Comparison of ENCODE assay signal across 23 cellular contexts in the genomic region with DNA sequence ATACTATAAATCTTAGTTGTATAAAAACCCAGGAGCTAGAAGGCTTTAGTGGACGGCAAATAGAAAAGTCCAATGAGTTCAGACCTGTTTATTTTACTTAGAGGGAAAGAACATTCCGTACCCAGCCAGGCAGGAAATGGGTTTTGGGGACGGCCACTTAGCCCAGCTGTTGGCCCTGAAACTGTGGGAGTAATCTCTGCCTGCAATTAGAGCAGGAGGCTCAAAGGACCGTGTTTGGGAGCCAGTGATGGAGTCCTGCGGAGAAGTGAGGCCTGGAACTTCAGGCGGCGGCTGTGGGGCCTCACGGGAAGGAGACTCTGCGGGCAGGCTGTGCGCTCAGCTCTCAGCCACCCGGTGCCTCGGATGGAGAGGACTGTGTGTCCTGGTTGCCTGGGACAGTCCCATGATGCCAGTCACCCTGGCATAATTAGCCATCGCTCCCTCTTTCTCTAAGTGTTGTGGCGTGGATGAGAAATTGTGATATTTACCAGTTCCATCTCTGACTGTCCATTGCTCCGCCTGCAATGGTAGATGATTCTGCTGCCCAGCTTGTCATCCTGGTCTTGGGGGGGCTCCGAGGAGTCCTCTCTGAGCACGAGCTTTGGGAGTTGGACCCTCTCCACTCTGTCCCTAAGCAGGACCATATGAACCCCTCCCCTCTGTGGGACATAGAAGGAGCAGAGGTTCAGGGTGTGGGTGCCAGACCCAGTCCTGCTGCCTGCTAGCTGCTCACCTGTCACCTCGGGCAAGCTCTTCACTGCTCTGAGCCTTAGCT.
DNase-seq lines count a peak whose midpoint lies in the region; ATAC-seq, FAIRE-seq and TF ChIP-seq lines count a peak whose summit lies in the region.
"Had no signal": no experiment of that assay in that cellular context is flagged by ENCODE, and none has a peak within 500 bp of the region (broad histone marks: within the 10 kb centered on the region; RNA-seq: fewer than 3 reads in every experiment).

No MANE protein-coding gene starts in this region.

- CTCF ChIA-PET in OCI-LY7 (lab: Charles Lee; ENCODE audit: unreplicated experiment): no interaction called here

- FAIRE-seq in GM12891 (lab: Jason Lieb, UNC): no peak
- FAIRE-seq: K562, kidney, TTC549 had no signal

- TF ChIP-seq CTCF in CD14-positive monocyte (IDR thresholded peaks at IDR 0.05): no peak
- TF ChIP-seq CTCF in VCaP (conservative IDR thresholded peaks at IDR 0.05): no peak
- no peak for TF ChIP-seq CTCF in psoas muscle (IDR thresholded peaks at IDR 0.05)
- TF ChIP-seq CTCF in OCI-LY7 (conservative IDR thresholded peaks at IDR 0.05; ENCODE audit: low read length): no peak

- no peak for TF ChIP-seq POLR2A in GM12891 (IDR thresholded peaks at IDR 0.05; ENCODE audit: low read depth, low read length)

- no peaks in the 10 kb centered on the region for H4K20me1 ChIP-seq in OCI-LY7 (ENCODE audit: insufficient read depth, low read length)

- no peak overlapping the region for H3K4me3 ChIP-seq in psoas muscle
- H3K4me3 ChIP-seq in OCI-LY7 (ENCODE audit: low read depth, low read length, poor library complexity, severe bottlenecking): no peak overlapping the region
- H3K4me3 ChIP-seq: heart right ventricle, K562, skin epidermis had no signal

- no peak for ATAC-seq in psoas muscle
- ATAC-seq: activated T-cell treated with anti-CD3 and anti-CD28 coated beads, Interleukin-2, amount 50 U/mL, for 72 hours; CD8-positive, alpha-beta T cell; esophagus mucosa; K562; Panc1 had no signal

- intact Hi-C loops in CD14-positive monocyte (cut with micrococcal nuclease) (no loop called here), psoas muscle (cut with DNase I) (no loop called here), OCI-LY7 (cut with micrococcal nuclease; ENCODE audit: unreplicated experiment) (no loop called here)

- H3K4me1 ChIP-seq in psoas muscle (no peaks in the 10 kb centered on the region), OCI-LY7 (ENCODE audit: insufficient read depth, low read length, poor library complexity, severe bottlenecking) (no peaks in the 10 kb centered on the region)
- H3K4me1 ChIP-seq: heart right ventricle had no signal

- POLR2A ChIA-PET in OCI-LY7 (lab: Charles Lee): interaction anchor here (0.7 kb wide), 1 partner anchor 22 kb away, joined by 3 read pairs; no protein-coding TSS in a partner anchor

- H3K27me3 Mint-ChIP-seq in CD14-positive monocyte (ENCODE audit: low read depth in 3 of 3): peaks cover 2 to 6% (median 3%) of the 10 kb centered on the region in 3 donors
- H3K27me3 Mint-ChIP-seq: activated naive CD8-positive, alpha-beta T cell treated with anti-CD3 and anti-CD28 coated beads, Interleukin-2, amount 10 ng/mL, durations not matched to agents 7 days and 5 days had no signal

- no peak overlapping the region for H3K4me3 Mint-ChIP-seq in CD14-positive monocyte
- H3K4me3 Mint-ChIP-seq: activated naive CD8-positive, alpha-beta T cell treated with anti-CD3 and anti-CD28 coated beads, Interleukin-2, amount 10 ng/mL, durations not matched to agents 7 days and 5 days; activated T-cell treated with anti-CD3 and anti-CD28 coated beads, Interleukin-2, amount 50 U/mL, for 72 hours; CD8-positive, alpha-beta T cell; H9 had no signal

- 43 to 59% (median 53%) methylated on average over 18 of the region's 18 CpGs for WGBS in psoas muscle, 3 donors

- H3K4me2 ChIP-seq in OCI-LY7 (ENCODE audit: low read length): no peak overlapping the region

- H3K36me3 ChIP-seq in psoas muscle (ENCODE audit: insufficient read depth in 1 of 2, low read depth in 1 of 2) (no peaks in the 10 kb centered on the region), OCI-LY7 (ENCODE audit: insufficient read depth, low read length) (no peaks in the 10 kb centered on the region)
- H3K36me3 ChIP-seq: heart right ventricle, neutrophil had no signal

- DNase-seq in CD14-positive monocyte (ENCODE audit: low spot score): peak; percentile 27
- peak; percentile 80 for DNase-seq in left kidney (ENCODE audit: low read depth, low spot score)
- DNase-seq in smooth muscle cell of the brain vasculature (ENCODE audit: low read depth, low spot score): peak; percentile 51
- DNase-seq in psoas muscle: no peak
- DNase-seq in 8988T: no peak
- DNase-seq in OCI-LY7 (ENCODE audit: low spot score): no peak
- DNase-seq in GM12891 (ENCODE audit: insufficient read length, low spot score): no peak
- DNase-seq: activated naive CD8-positive, alpha-beta T cell treated with anti-CD3 and anti-CD28 coated beads, Interleukin-2, amount 10 ng/mL, durations not matched to agents 7 days and 5 days; activated T-cell treated with anti-CD3 and anti-CD28 coated beads, Interleukin-2, amount 50 U/mL, for 72 hours; heart right ventricle; kidney; NCI-H1105; NCI-H69; trophoblast cell had no signal

- peaks cover 0 to 2% (median 0%) of the 10 kb centered on the region in 7 donors for H3K9me3 Mint-ChIP-seq in CD14-positive monocyte
- H3K9me3 Mint-ChIP-seq: activated naive CD8-positive, alpha-beta T cell treated with anti-CD3 and anti-CD28 coated beads, Interleukin-2, amount 10 ng/mL, durations not matched to agents 7 days and 5 days; activated T-cell treated with anti-CD3 and anti-CD28 coated beads, Interleukin-2, amount 50 U/mL, for 72 hours; CD8-positive, alpha-beta T cell had no signal

- H3K9me2 ChIP-seq in OCI-LY7 (ENCODE audit: insufficient read depth, low read length): no peaks in the 10 kb centered on the region

- BruUV-seq in OCI-LY7 (replicated peaks; lab: Mats Ljungman, UMichigan): no TSS peak

- H3K4me1 Mint-ChIP-seq in CD14-positive monocyte: no peaks in the 10 kb centered on the region
- H3K4me1 Mint-ChIP-seq: activated naive CD8-positive, alpha-beta T cell treated with anti-CD3 and anti-CD28 coated beads, Interleukin-2, amount 10 ng/mL, durations not matched to agents 7 days and 5 days; H9 had no signal

- no peak overlapping the region for H3K27ac Mint-ChIP-seq in CD14-positive monocyte
- H3K27ac Mint-ChIP-seq: activated naive CD8-positive, alpha-beta T cell treated with anti-CD3 and anti-CD28 coated beads, Interleukin-2, amount 10 ng/mL, durations not matched to agents 7 days and 5 days; activated T-cell treated with anti-CD3 and anti-CD28 coated beads, Interleukin-2, amount 50 U/mL, for 72 hours; CD8-positive, alpha-beta T cell; H9 had no signal

- H3K27ac ChIP-seq in VCaP (peak overlapping the region; percentile 64), psoas muscle (no peak overlapping the region), OCI-LY7 (ENCODE audit: low read depth, low read length, poor library complexity, severe bottlenecking) (no peak overlapping the region)
- H3K27ac ChIP-seq: heart right ventricle, neutrophil, skin epidermis had no signal

- no peaks in the 10 kb centered on the region for H3K79me2 ChIP-seq in OCI-LY7 (ENCODE audit: insufficient read depth, low read depth, low read length)

- H3K9me3 ChIP-seq in psoas muscle (no peaks in the 10 kb centered on the region), OCI-LY7 (ENCODE audit: low read length) (no peaks in the 10 kb centered on the region)
- H3K9me3 ChIP-seq: heart right ventricle, neutrophil had no signal

- no peaks in the 10 kb centered on the region for H3K36me3 Mint-ChIP-seq in CD14-positive monocyte
- H3K36me3 Mint-ChIP-seq: activated naive CD8-positive, alpha-beta T cell treated with anti-CD3 and anti-CD28 coated beads, Interleukin-2, amount 10 ng/mL, durations not matched to agents 7 days and 5 days; CD8-positive, alpha-beta T cell had no signal

- H3K27me3 ChIP-seq in psoas muscle (ENCODE audit: insufficient read depth in 3 of 3, low read length in 2 of 3): peaks cover 0 to 13% (median 8%) of the 10 kb centered on the region in 3 donors
- H3K27me3 ChIP-seq: neutrophil had no signal

- no peak overlapping the region for H2AFZ ChIP-seq in OCI-LY7 (ENCODE audit: low read length)

TF ChIP-seq in GM12891, 5 proteins besides CTCF, POLR2A, EP300 and RAD21:
- TF ChIP-seq POU2F2 (IDR thresholded peaks at IDR 0.05; ENCODE audit: low read depth, low read length) (no peak), SPI1 (IDR thresholded peaks at IDR 0.05; ENCODE audit: low read depth, low read length) (no peak), PAX5 (IDR thresholded peaks at IDR 0.05; ENCODE audit: insufficient read depth, low read length, severe bottlenecking) (no peak), TAF1 (IDR thresholded peaks at IDR 0.05; ENCODE audit: low read depth, low read length) (no peak), POLR2AphosphoS5 (IDR thresholded peaks at IDR 0.05; ENCODE audit: low read depth, low read length) (no peak)

Comparison
In these comparisons a context has a peak if more than half of its experiments do, and no peak if none do; other contexts are left out.
1. DNase-seq: peak in CD14-positive monocyte (single experiment), left kidney (single experiment) and smooth muscle cell of the brain vasculature (single experiment); none in psoas muscle (0 of 2), 8988T (single experiment), OCI-LY7 (single experiment) and GM12891 (single experiment).